ENCODE assay signal across 32 cellular contexts in the genomic region with DNA sequence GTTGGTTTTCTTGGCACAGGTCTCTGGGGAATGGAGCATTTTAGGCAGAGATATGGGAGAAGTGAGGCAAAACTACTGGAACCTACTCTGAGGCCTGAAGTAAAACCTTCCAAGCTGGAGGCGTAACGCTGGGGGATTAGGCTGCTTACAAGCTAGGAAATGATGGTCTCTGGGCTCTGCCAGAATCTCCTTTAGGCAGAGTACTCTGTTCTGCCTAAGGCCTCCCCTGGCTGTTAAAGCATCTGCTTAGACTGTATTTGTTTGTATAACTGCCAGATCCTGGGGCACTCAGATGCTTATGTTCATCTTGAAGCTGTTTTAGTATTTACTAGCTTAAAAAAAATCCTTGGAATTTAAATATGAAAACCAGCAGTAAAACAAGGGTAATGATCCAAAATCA.
DNase-seq lines count a peak whose midpoint lies in the region; ATAC-seq and TF ChIP-seq lines count a peak whose summit lies in the region.
"Had no signal": no experiment of that assay in that cellular context is flagged by ENCODE, and none has a peak within 500 bp of the region (broad histone marks: within the 10 kb centered on the region; RNA-seq: fewer than 3 reads in every experiment).

No MANE protein-coding gene starts in this region.

- H3K27ac ChIP-seq in hepatocyte: no peak overlapping the region
- H3K27ac ChIP-seq: brain microvascular endothelial cell, esophagus squamous epithelium, gastroesophageal sphincter had no signal

- H3K4me2 ChIP-seq in hepatocyte: no peak overlapping the region

- H3K4me3 ChIP-seq in AG10803 (ENCODE audit: low read length) (no peak overlapping the region), hepatocyte (no peak overlapping the region), BE2C (ENCODE audit: low read depth, low read length) (no peak overlapping the region)
- H3K4me3 ChIP-seq: esophagus squamous epithelium, gastroesophageal sphincter, lung, mucosa of descending colon, Peyer's patch had no signal

- no peak for ATAC-seq in HG02571 (IDR thresholded peaks at IDR 0.05; ENCODE audit: unreplicated experiment)
- ATAC-seq: gastroesophageal sphincter; HepG2; mucosa of descending colon; natural killer cell; stimulated activated naive B cell treated with anti-CD40 and anti-IgM and Interleukin-4, amounts not matched to agents 10 μg/mL and 1 μg/mL and 100 μg/mL, for 72 hours had no signal

- no peak for TF ChIP-seq CTCF in AG10803 (conservative IDR thresholded peaks at IDR 0.05; ENCODE audit: low read length)
- no peak for TF ChIP-seq CTCF in hepatocyte (IDR thresholded peaks at IDR 0.05; ENCODE audit: poor library complexity)
- TF ChIP-seq CTCF in BE2C (IDR thresholded peaks at IDR 0.05; ENCODE audit: low read depth, low read length): no peak

- no peaks in the 10 kb centered on the region for H3K27me3 ChIP-seq in hepatocyte
- H3K27me3 ChIP-seq in BE2C: no peaks in the 10 kb centered on the region
- H3K27me3 ChIP-seq: brain microvascular endothelial cell, esophagus squamous epithelium, gastroesophageal sphincter, Peyer's patch had no signal

- H3K36me3 ChIP-seq in hepatocyte (replicated peaks; ENCODE audit: insufficient read depth, low read depth) (no peaks in the 10 kb centered on the region), BE2C (no peaks in the 10 kb centered on the region)
- H3K36me3 ChIP-seq: brain microvascular endothelial cell, esophagus squamous epithelium, gastroesophageal sphincter, Peyer's patch had no signal

- no peaks in the 10 kb centered on the region for H4K20me1 ChIP-seq in hepatocyte (ENCODE audit: insufficient read depth, poor library complexity, severe bottlenecking)

- DNase-seq in AG10803 (ENCODE audit: low read depth) (peak; percentile 41), GM04503 (ENCODE audit: low read depth) (peak; percentile 28), NCI-H82 treated with DMSO at 0.1 percent for 48 hours (lab: John Stamatoyannopoulos, UW; ENCODE audit: unreplicated experiment) (peak; percentile 85), hepatocyte (ENCODE audit: low spot score) (peak; percentile 13), BE2C (no peak), NCI-H345 treated with DMSO at 0.1 percent for 48 hours (lab: John Stamatoyannopoulos, UW; ENCODE audit: unreplicated experiment) (no peak)
- no peak for DNase-seq in activated naive CD4-positive, alpha-beta T cell treated with Interleukin-2 at 50 U/mL for 16 hours
- DNase-seq: activated CD4-positive, alpha-beta memory T cell treated with anti-CD3 and anti-CD28 coated beads, Interleukin-2, amount 10 ng/mL, durations not matched to agents 7 days and 5 days; activated CD8-positive, alpha-beta memory T cell treated with anti-CD3 and anti-CD28 coated beads, Interleukin-2, amount 50 U/mL, for 4 hours; activated naive CD4-positive, alpha-beta T cell treated with anti-CD3 and anti-CD28 coated beads, Interleukin-2, amount 10 ng/mL, durations not matched to agents 7 days and 5 days; brain microvascular endothelial cell; CD8-positive, alpha-beta memory T cell; DMS53; esophagus squamous epithelium; GF-D8; H9; hippocampal formation; Karpas-422; mucosa of descending colon; natural killer cell; NCI-H1436; NCI-H2081; occipital lobe; Peyer's patch; SHP77 treated with DMSO at 0.1 percent for 48 hours; stimulated activated CD4-positive, alpha-beta T cell treated with anti-CD3 and anti-CD28 coated beads, Interleukin-15, amount 100 ng/mL, for 24 hours; stimulated activated naive B cell treated with anti-CD40 and anti-IgM and Interleukin-4, amounts not matched to agents 10 μg/mL and 1 μg/mL and 100 μg/mL, for 72 hours; substantia nigra had no signal

- no peaks in the 10 kb centered on the region for H3K79me2 ChIP-seq in hepatocyte

- H3K9me2 ChIP-seq in hepatocyte (replicated peaks; ENCODE audit: insufficient read depth): no peaks in the 10 kb centered on the region

- no peak overlapping the region for H2AFZ ChIP-seq in hepatocyte

- WGBS in hepatocyte (ENCODE audit: low lambda C conversion rate, missing lambda C conversion rate): 41% methylated on average over 2 of the region's 2 CpGs

- H3K9me3 ChIP-seq in hepatocyte (ENCODE audit: low read depth) (no peaks in the 10 kb centered on the region), BE2C (no peaks in the 10 kb centered on the region)
- H3K9me3 ChIP-seq: esophagus squamous epithelium, gastroesophageal sphincter, mucosa of descending colon, Peyer's patch had no signal

- H3K4me1 ChIP-seq in hepatocyte (ENCODE audit: insufficient read depth) (no peaks in the 10 kb centered on the region), BE2C (no peaks in the 10 kb centered on the region)
- H3K4me1 ChIP-seq: esophagus squamous epithelium, gastroesophageal sphincter, Peyer's patch had no signal

Comparison
In these comparisons a context has a peak if more than half of its experiments do, and no peak if none do; other contexts are left out.
1. DNase-seq: peak in AG10803 (single experiment), GM04503 (single experiment), NCI-H82 treated with DMSO at 0.1 percent for 48 hours (single experiment) and hepatocyte (single experiment); none in activated naive CD4-positive, alpha-beta T cell treated with Interleukin-2 at 50 U/mL for 16 hours (single experiment), BE2C (single experiment) and NCI-H345 treated with DMSO at 0.1 percent for 48 hours (single experiment).